Comparison of ENCODE assay signal across 14 cellular contexts in genomic region chr17:55454906-55455474, GRCh38. TPM values are rescaled to one million over a fixed set of nuclear protein-coding genes. Genes with fewer than 3 reads are reported as not detected.
DNase-seq lines count a peak whose midpoint lies in the region; ATAC-seq and TF ChIP-seq lines count a peak whose summit lies in the region.
"Had no signal": no experiment of that assay in that cellular context is flagged by ENCODE, and none has a peak within 500 bp of the region (broad histone marks: within the 10 kb centered on the region; RNA-seq: fewer than 3 reads in every experiment).

No MANE protein-coding gene starts in this region.

- peaks cover 36% of the 10 kb centered on the region for H3F3A ChIP-seq in PC-9 (ENCODE audit: insufficient read depth, low read depth)

- H3K27me3 ChIP-seq in PC-9 (ENCODE audit: insufficient read depth, low read depth) (no peaks in the 10 kb centered on the region), skeletal muscle satellite cell (ENCODE audit: control insufficient read depth, insufficient read depth, low read length) (no peaks in the 10 kb centered on the region)
- H3K27me3 ChIP-seq: heart left ventricle had no signal

- CTCF ChIA-PET in PC-9 (lab: Charles Lee): no interaction called here

- H3K4me2 ChIP-seq in PC-9: peak overlapping the region; percentile 42
- peak overlapping the region; percentile 12 for H3K4me2 ChIP-seq in skeletal muscle satellite cell (ENCODE audit: low read length)

- no peak overlapping the region for H3K4me3 ChIP-seq in PC-9
- no peak overlapping the region for H3K4me3 ChIP-seq in fibroblast of the aortic adventitia (ENCODE audit: low read depth, low read length)
- no peak overlapping the region for H3K4me3 ChIP-seq in skeletal muscle satellite cell (ENCODE audit: low read length)
- no peak overlapping the region for H3K4me3 ChIP-seq in lower leg skin (ENCODE audit: low read depth, poor library complexity, severe bottlenecking)
- H3K4me3 ChIP-seq: heart left ventricle had no signal

- no peak for ATAC-seq in GM21723 (IDR thresholded peaks at IDR 0.05; ENCODE audit: unreplicated experiment)

- H3K9me2 ChIP-seq in PC-9 (ENCODE audit: insufficient read depth): no peaks in the 10 kb centered on the region

- BruUV-seq in PC-9 (replicated peaks; lab: Mats Ljungman, UMichigan): no TSS peak

- WGBS in lower leg skin, 2 donors: 73 to 78% methylated on average over 4 of the region's 4 CpGs

- POLR2A ChIA-PET in PC-9 (lab: Charles Lee; ENCODE audit: unreplicated experiment): interaction anchor here (0.7 kb wide), 1 partner anchor 44 kb away, joined by 7 read pairs; no protein-coding TSS in a partner anchor

- no peaks in the 10 kb centered on the region for H4K20me1 ChIP-seq in PC-9 (ENCODE audit: insufficient read depth)

- no peaks in the 10 kb centered on the region for H3K79me2 ChIP-seq in PC-9 (ENCODE audit: low read depth)

- intact Hi-C loops in PC-9 (cut with micrococcal nuclease; ENCODE audit: unreplicated experiment): no loop called here
- intact Hi-C loops in lower leg skin (cut with DNase I; ENCODE audit: low total_unique reads): no loop called here

- DNase-seq in GM04503 (ENCODE audit: low read depth) (peak; percentile 88), PC-9 (peak in 1 of 2 experiments; percentile 94), fibroblast of the aortic adventitia (ENCODE audit: low read depth) (peak; percentile 69), NCI-H1105 (lab: John Stamatoyannopoulos, UW) (no peak), RPMI8226 (no peak), lower leg skin (ENCODE audit: low spot score in 2 of 2) (no peak)
- DNase-seq: central memory CD4-positive, alpha-beta T cell; heart left ventricle; NCI-H1092; stimulated activated CD8-positive, alpha-beta memory T cell treated with anti-CD3 and anti-CD28 coated beads, Interleukin-4, amount 100 ng/mL, for 48 hours had no signal

- peak overlapping the region; percentile 6; the same call in 1 of the 2 replicates for H3K27ac ChIP-seq in PC-9

- no peak for TF ChIP-seq POLR2A in lower leg skin (IDR thresholded peaks at IDR 0.05)

- no peaks in the 10 kb centered on the region for H3K9me3 ChIP-seq in PC-9 (ENCODE audit: insufficient read depth, low read depth)
- no peaks in the 10 kb centered on the region for H3K9me3 ChIP-seq in skeletal muscle satellite cell (replicated peaks; ENCODE audit: low read length)
- H3K9me3 ChIP-seq: heart left ventricle had no signal

- H3K36me3 ChIP-seq in PC-9 (ENCODE audit: low read depth) (no peaks in the 10 kb centered on the region), skeletal muscle satellite cell (ENCODE audit: insufficient read depth, low read length) (no peaks in the 10 kb centered on the region)
- H3K36me3 ChIP-seq: heart left ventricle had no signal

- H3K9ac ChIP-seq in skeletal muscle satellite cell (ENCODE audit: low read depth, low read length): no peak overlapping the region

- H2AFZ ChIP-seq in PC-9: no peak overlapping the region

- no peak for TF ChIP-seq CTCF in PC-9 (conservative IDR thresholded peaks at IDR 0.05)
- no peak for TF ChIP-seq CTCF in fibroblast of the aortic adventitia (IDR thresholded peaks at IDR 0.05; ENCODE audit: insufficient read depth, low read length)
- no peak for TF ChIP-seq CTCF in lower leg skin (IDR thresholded peaks at IDR 0.05)

- H3K4me1 ChIP-seq in PC-9 (replicated peaks; ENCODE audit: insufficient read depth): peaks cover 76% of the 10 kb centered on the region
- peaks cover 79% of the 10 kb centered on the region for H3K4me1 ChIP-seq in skeletal muscle satellite cell (ENCODE audit: control insufficient read depth, insufficient read depth, low read length)

RNA-seq across cellular contexts. Expression of gene MMD, which starts 33.4 kb away (rescaled TPM):
- total RNA-seq in PC-9 (2021): 7.2 and 9.9 TPM in 2 replicates
- total RNA-seq in fibroblast of the aortic adventitia (ENCODE audit: low replicate concordance): 1.1 and 19.5 TPM in 2 replicates
- 86.3 and 96.6 TPM in 2 replicates for total RNA-seq in skeletal muscle satellite cell (2012; rRNA removed)
- total RNA-seq in lower leg skin: 1 to 10 TPM; 3.2 to 9.7 (median 6.8) TPM

RNA-seq across cellular contexts. Expression of gene SMIM36, which starts 56.3 kb away (rescaled TPM):
- not detected in 2 replicates for total RNA-seq in PC-9 (2021)
- not detected in 2 replicates for total RNA-seq in fibroblast of the aortic adventitia (ENCODE audit: low replicate concordance)
- total RNA-seq in skeletal muscle satellite cell (2012; rRNA removed): not detected in 2 replicates
- total RNA-seq in lower leg skin: not detected
- total RNA-seq: activated T-helper 1 cell treated with anti-CD3 and anti-CD28 coated beads, Interleukin-12 subunit alpha, Interleukin-12 subunit beta, Interleukin-2, Interleukin-4 antibody, amounts not matched to agents 30 ng/mL and 10 ng/mL and 1 ng/mL, durations not matched to agents 14 hours and 24 hours and 36 hours; heart left ventricle; mucosa of gallbladder had no signal

Comparison
In these comparisons a context has a peak if more than half of its experiments do, and no peak if none do; other contexts are left out.
1. DNase-seq: peak in GM04503 (single experiment) and fibroblast of the aortic adventitia (single experiment); none in NCI-H1105 (single experiment), RPMI8226 (single experiment) and lower leg skin (0 of 2).